ENCODE assay signal across 1 cellular context in genomic region chr22:24432059-24432853, GRCh38.
TF ChIP-seq lines count a peak whose summit lies in the region.

No MANE protein-coding gene starts in this region.

TF ChIP-seq in GM23338, 12 proteins besides CTCF, POLR2A, EP300 and RAD21 (continued from another document):
- no peak for TF ChIP-seq ZNF462 (CRISPR knock-in tag; IDR thresholded peaks at IDR 0.05)
- no peak for TF ChIP-seq EZH2phosphoT487 (IDR thresholded peaks at IDR 0.05; ENCODE audit: unreplicated experiment)
- TF ChIP-seq CREB1 (CRISPR knock-in tag; IDR thresholded peaks at IDR 0.05; ENCODE audit: low read depth), result no peak
- TF ChIP-seq JUNB (IDR thresholded peaks at IDR 0.05; ENCODE audit: unreplicated experiment), result no peak
